Comparison of ENCODE assay signal across 25 cellular contexts in genomic region chr5:113771483-113771882, GRCh38.
DNase-seq lines count a peak whose midpoint lies in the region; ATAC-seq and TF ChIP-seq lines count a peak whose summit lies in the region.
"Had no signal": no experiment of that assay in that cellular context is flagged by ENCODE, and none has a peak within 500 bp of the region (broad histone marks: within the 10 kb centered on the region; RNA-seq: fewer than 3 reads in every experiment).

No MANE protein-coding gene starts in this region.

- ATAC-seq in GM18502 (IDR thresholded peaks at IDR 0.05; ENCODE audit: poor library complexity, unreplicated experiment) (peak; percentile 66), GM19452 (IDR thresholded peaks at IDR 0.05; ENCODE audit: unreplicated experiment) (peak; percentile 73), HG02798 (IDR thresholded peaks at IDR 0.05; ENCODE audit: poor library complexity, unreplicated experiment) (peak; percentile 85), HG03442 (IDR thresholded peaks at IDR 0.05; ENCODE audit: unreplicated experiment) (peak; percentile 51), gastrocnemius medialis (no peak)
- ATAC-seq: activated naive CD4-positive, alpha-beta T cell treated with anti-CD3 and anti-CD28 coated beads, Interleukin-2, amount 50 U/mL, for 72 hours; body of pancreas; CD8-positive, alpha-beta T cell; HCT116; heart left ventricle; naive thymus-derived CD4-positive, alpha-beta T cell; PC-3; SK-N-SH treated with all-trans-retinoic acid at 6 μM for 48 hours had no signal

- no peaks in the 10 kb centered on the region for H3K9me3 ChIP-seq in gastrocnemius medialis

- H3K4me1 ChIP-seq in gastrocnemius medialis, result no peaks in the 10 kb centered on the region
- H3K4me1 ChIP-seq: body of pancreas, heart left ventricle had no signal

- TF ChIP-seq CTCF in gastrocnemius medialis (IDR thresholded peaks at IDR 0.05 in 4 of 5, conservative IDR thresholded peaks at IDR 0.05 in 1 of 5), result no peak

- in situ Hi-C loops in gastrocnemius medialis (cut with MboI; ENCODE audit: low sequenced_read_pairs in 4 of 4), result no loop called here

- H3K27me3 ChIP-seq in gastrocnemius medialis, result no peaks in the 10 kb centered on the region
- H3K27me3 ChIP-seq: body of pancreas, heart left ventricle had no signal

- TF ChIP-seq POLR2A in gastrocnemius medialis (IDR thresholded peaks at IDR 0.05), result no peak

- intact Hi-C loops in gastrocnemius medialis (cut with DNase I; ENCODE audit: low total_unique reads), result no loop called here

- no peak overlapping the region for H3K4me3 ChIP-seq in gastrocnemius medialis
- H3K4me3 ChIP-seq: body of pancreas, heart left ventricle had no signal

- DNase-seq in gastrocnemius medialis (no peak), NCI-H187 treated with DMSO at 0.1 percent for 48 hours (lab: John Stamatoyannopoulos, UW) (no peak), NCI-H82 (lab: John Stamatoyannopoulos, UW) (no peak), SW480 (ENCODE audit: low spot score) (no peak)
- DNase-seq: ACHN; activated CD4-positive, alpha-beta T cell treated with anti-CD3 and anti-CD28 coated beads, Interleukin-2, amount 50 U/mL, for 1 hour; activated T-cell treated with anti-CD3 and anti-CD28 coated beads, Interleukin-2, amount 50 U/mL, for 1 hour; body of pancreas; CD8-positive, alpha-beta T cell; heart left ventricle; islet precursor cell; mammary epithelial cell; naive thymus-derived CD4-positive, alpha-beta T cell; NCI-H187; NCI-H510A treated with DMSO at 0.1 percent for 48 hours; PC-3; stimulated activated CD4-positive, alpha-beta T cell treated with anti-CD3 and anti-CD28 coated beads, Interleukin-4, amount 100 ng/mL, for 1 hour; substantia nigra had no signal

- H3K36me3 ChIP-seq in gastrocnemius medialis, result no peaks in the 10 kb centered on the region
- H3K36me3 ChIP-seq: heart left ventricle had no signal

- no peak overlapping the region for H3K27ac ChIP-seq in gastrocnemius medialis
- H3K27ac ChIP-seq: body of pancreas, heart left ventricle had no signal

Comparison
In these comparisons a context has a peak if more than half of its experiments do, and no peak if none do; other contexts are left out.
1. ATAC-seq: peak in GM18502 (single experiment), GM19452 (single experiment), HG02798 (single experiment) and HG03442 (single experiment); none in gastrocnemius medialis (0 of 2).